34 cellular contexts compared by ENCODE assay signal in the genomic region with DNA sequence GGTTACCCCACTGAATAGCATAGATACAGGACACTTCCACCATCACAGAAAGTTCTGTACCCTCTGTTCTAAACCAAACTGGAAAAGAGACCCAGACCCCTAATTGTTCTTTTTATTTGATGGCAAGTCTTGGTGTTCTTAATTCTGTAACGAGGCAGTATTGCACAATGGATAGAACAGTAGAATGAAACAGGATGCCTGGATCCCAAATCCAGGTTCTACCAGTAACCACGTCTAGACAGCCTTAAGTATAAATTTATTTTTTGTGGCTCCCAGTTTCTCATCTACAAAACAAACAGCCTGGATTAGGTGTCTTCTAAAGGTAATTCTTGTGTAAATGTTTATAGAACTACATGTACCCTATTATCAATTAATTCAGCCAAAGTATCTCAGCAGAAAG.
"Had no signal": no experiment of that assay in that cellular context is flagged by ENCODE, and none has a peak within 500 bp of the region (broad histone marks: within the 10 kb centered on the region; RNA-seq: fewer than 3 reads in every experiment).

No MANE protein-coding gene starts in this region.

- H3K4me3 ChIP-seq: adrenal gland, body of pancreas, esophagus muscularis mucosa, gastrocnemius medialis, heart left ventricle had no signal

- H3K4me1 Mint-ChIP-seq: activated CD4-positive, alpha-beta T cell treated with anti-CD3 and anti-CD28 coated beads for 36 hours; activated CD4-positive, alpha-beta T cell treated with anti-CD3 and anti-CD28 coated beads, Interleukin-2, amount 10 ng/mL, durations not matched to agents 24 days and 14 days; activated naive CD4-positive, alpha-beta T cell treated with anti-CD3 and anti-CD28 coated beads, Interleukin-2, amount 50 U/mL, for 24 hours; activated naive CD8-positive, alpha-beta T cell treated with anti-CD3 and anti-CD28 coated beads for 36 hours; activated naive CD8-positive, alpha-beta T cell treated with anti-CD3 and anti-CD28 coated beads, Interleukin-2, amount 50 U/mL, for 24 hours had no signal

- H3K4me1 ChIP-seq: adrenal gland, body of pancreas, esophagus muscularis mucosa, foreskin keratinocyte, gastrocnemius medialis, heart left ventricle had no signal

- H3K9me3 Mint-ChIP-seq: activated CD4-positive, alpha-beta memory T cell treated with anti-CD3 and anti-CD28 coated beads for 36 hours; activated CD4-positive, alpha-beta T cell treated with anti-CD3 and anti-CD28 coated beads, Interleukin-2, amount 10 ng/mL, durations not matched to agents 24 days and 14 days; activated naive CD4-positive, alpha-beta T cell treated with anti-CD3 and anti-CD28 coated beads for 36 hours; activated naive CD4-positive, alpha-beta T cell treated with anti-CD3 and anti-CD28 coated beads, Interleukin-2, amount 50 U/mL, for 24 hours; activated naive CD8-positive, alpha-beta T cell treated with anti-CD3 and anti-CD28 coated beads for 36 hours; activated naive CD8-positive, alpha-beta T cell treated with anti-CD3 and anti-CD28 coated beads, Interleukin-2, amount 50 U/mL, for 24 hours; activated T-helper 1 cell treated with anti-CD3 and anti-CD28 coated beads, Interleukin-12 subunit alpha, Interleukin-12 subunit beta, Interleukin-2, Interleukin-4 antibody, amounts not matched to agents 30 ng/mL and 10 ng/mL and 1 ng/mL, durations not matched to agents 14 hours and 24 hours and 36 hours; activated T-helper 2 cell treated with anti-CD3 and anti-CD28 coated beads, Interferon-gamma antibody, Interleukin-2, Interleukin-4, amounts not matched to agents 10 μg/mL and 5 μg/mL and 100 μg/mL, durations not matched to agents 14 hours and 24 hours and 36 hours; effector memory CD8-positive, alpha-beta T cell had no signal

- H3K4me3 Mint-ChIP-seq: activated CD4-positive, alpha-beta memory T cell treated with anti-CD3 and anti-CD28 coated beads for 36 hours; activated CD4-positive, alpha-beta T cell treated with anti-CD3 and anti-CD28 coated beads for 36 hours; activated CD4-positive, alpha-beta T cell treated with anti-CD3 and anti-CD28 coated beads, Interleukin-2, amount 10 ng/mL, durations not matched to agents 24 days and 14 days; activated CD8-positive, alpha-beta memory T cell treated with anti-CD3 and anti-CD28 coated beads, Interleukin-2, amount 10 ng/mL, durations not matched to agents 7 days and 5 days; activated CD8-positive, alpha-beta T cell treated with anti-CD3 and anti-CD28 coated beads, Interleukin-2, amount 10 ng/mL, durations not matched to agents 7 days and 5 days; activated naive CD4-positive, alpha-beta T cell treated with anti-CD3 and anti-CD28 coated beads for 36 hours; activated naive CD4-positive, alpha-beta T cell treated with anti-CD3 and anti-CD28 coated beads, Interleukin-2, amount 50 U/mL, for 24 hours; activated naive CD8-positive, alpha-beta T cell treated with anti-CD3 and anti-CD28 coated beads for 36 hours; activated naive CD8-positive, alpha-beta T cell treated with anti-CD3 and anti-CD28 coated beads, Interleukin-2, amount 50 U/mL, for 24 hours; activated T-helper 1 cell treated with anti-CD3 and anti-CD28 coated beads, Interleukin-12 subunit alpha, Interleukin-12 subunit beta, Interleukin-2, Interleukin-4 antibody, amounts not matched to agents 30 ng/mL and 10 ng/mL and 1 ng/mL, durations not matched to agents 14 hours and 24 hours and 36 hours; effector memory CD8-positive, alpha-beta T cell had no signal

- H3K9me3 ChIP-seq: adrenal gland, body of pancreas, esophagus muscularis mucosa, gastrocnemius medialis, heart left ventricle had no signal

- H3K27me3 Mint-ChIP-seq: activated CD4-positive, alpha-beta memory T cell treated with anti-CD3 and anti-CD28 coated beads for 36 hours; activated CD4-positive, alpha-beta T cell treated with anti-CD3 and anti-CD28 coated beads for 36 hours; activated CD4-positive, alpha-beta T cell treated with anti-CD3 and anti-CD28 coated beads, Interleukin-2, amount 10 ng/mL, durations not matched to agents 24 days and 14 days; activated CD8-positive, alpha-beta memory T cell treated with anti-CD3 and anti-CD28 coated beads, Interleukin-2, amount 10 ng/mL, durations not matched to agents 7 days and 5 days; activated naive CD4-positive, alpha-beta T cell treated with anti-CD3 and anti-CD28 coated beads, Interleukin-2, amount 50 U/mL, for 24 hours; activated naive CD8-positive, alpha-beta T cell treated with anti-CD3 and anti-CD28 coated beads for 36 hours; activated naive CD8-positive, alpha-beta T cell treated with anti-CD3 and anti-CD28 coated beads, Interleukin-2, amount 50 U/mL, for 24 hours; effector memory CD8-positive, alpha-beta T cell had no signal

- FAIRE-seq: colon had no signal

- H3K27ac ChIP-seq: adrenal gland, body of pancreas, esophagus muscularis mucosa, foreskin keratinocyte, gastrocnemius medialis, heart left ventricle had no signal

- ATAC-seq: activated CD4-positive, alpha-beta T cell treated with anti-CD3 and anti-CD28 coated beads for 36 hours; activated CD8-positive, alpha-beta memory T cell treated with anti-CD3 and anti-CD28 coated beads, Interleukin-2, amount 10 ng/mL, durations not matched to agents 7 days and 5 days; activated CD8-positive, alpha-beta T cell treated with anti-CD3 and anti-CD28 coated beads, Interleukin-2, amount 10 ng/mL, durations not matched to agents 7 days and 5 days; activated naive CD8-positive, alpha-beta T cell treated with anti-CD3 and anti-CD28 coated beads, Interleukin-2, amount 50 U/mL, for 24 hours; body of pancreas; effector memory CD8-positive, alpha-beta T cell; foreskin keratinocyte; gastrocnemius medialis; heart left ventricle had no signal

- H3K27me3 ChIP-seq: adrenal gland, body of pancreas, esophagus muscularis mucosa, foreskin keratinocyte, gastrocnemius medialis, heart left ventricle had no signal

- H3K27ac Mint-ChIP-seq: activated CD4-positive, alpha-beta memory T cell treated with anti-CD3 and anti-CD28 coated beads for 36 hours; activated CD4-positive, alpha-beta T cell treated with anti-CD3 and anti-CD28 coated beads for 36 hours; activated CD4-positive, alpha-beta T cell treated with anti-CD3 and anti-CD28 coated beads, Interleukin-2, amount 10 ng/mL, durations not matched to agents 24 days and 14 days; activated CD8-positive, alpha-beta memory T cell treated with anti-CD3 and anti-CD28 coated beads, Interleukin-2, amount 10 ng/mL, durations not matched to agents 7 days and 5 days; activated CD8-positive, alpha-beta T cell treated with anti-CD3 and anti-CD28 coated beads, Interleukin-2, amount 10 ng/mL, durations not matched to agents 7 days and 5 days; activated naive CD4-positive, alpha-beta T cell treated with anti-CD3 and anti-CD28 coated beads for 36 hours; activated naive CD4-positive, alpha-beta T cell treated with anti-CD3 and anti-CD28 coated beads, Interleukin-2, amount 50 U/mL, for 24 hours; activated naive CD8-positive, alpha-beta T cell treated with anti-CD3 and anti-CD28 coated beads for 36 hours; activated naive CD8-positive, alpha-beta T cell treated with anti-CD3 and anti-CD28 coated beads, Interleukin-2, amount 50 U/mL, for 24 hours; activated T-helper 1 cell treated with anti-CD3 and anti-CD28 coated beads, Interleukin-12 subunit alpha, Interleukin-12 subunit beta, Interleukin-2, Interleukin-4 antibody, amounts not matched to agents 30 ng/mL and 10 ng/mL and 1 ng/mL, durations not matched to agents 14 hours and 24 hours and 36 hours; activated T-helper 2 cell treated with anti-CD3 and anti-CD28 coated beads, Interferon-gamma antibody, Interleukin-2, Interleukin-4, amounts not matched to agents 10 μg/mL and 5 μg/mL and 100 μg/mL, durations not matched to agents 14 hours and 24 hours and 36 hours; effector memory CD8-positive, alpha-beta T cell had no signal

- DNase-seq: activated CD4-positive, alpha-beta memory T cell treated with anti-CD3 and anti-CD28 coated beads for 36 hours; activated CD4-positive, alpha-beta T cell treated with anti-CD3 and anti-CD28 coated beads for 36 hours; activated CD4-positive, alpha-beta T cell treated with anti-CD3 and anti-CD28 coated beads, Interleukin-2, amount 10 ng/mL, durations not matched to agents 24 days and 14 days; activated CD4-positive, CD25-positive, alpha-beta regulatory T cell; activated CD4-positive, CD25-positive, alpha-beta regulatory T cell treated with anti-CD3 and anti-CD28 coated beads, Interleukin-2, amount 50 U/mL, for 72 hours; activated CD8-positive, alpha-beta memory T cell treated with anti-CD3 and anti-CD28 coated beads, Interleukin-2, amount 10 ng/mL, durations not matched to agents 7 days and 5 days; activated CD8-positive, alpha-beta memory T cell treated with anti-CD3 and anti-CD28 coated beads, Interleukin-2, amount 50 U/mL, for 4 hours; activated CD8-positive, alpha-beta T cell treated with anti-CD3 and anti-CD28 coated beads, Interleukin-2, amount 10 ng/mL, durations not matched to agents 7 days and 5 days; activated effector memory CD4-positive, alpha-beta T cell treated with anti-CD3 and anti-CD28 coated beads, Interleukin-2, amount 50 U/mL, for 16 hours; activated naive CD4-positive, alpha-beta T cell treated with anti-CD3 and anti-CD28 coated beads for 36 hours; activated naive CD8-positive, alpha-beta T cell treated with anti-CD3 and anti-CD28 coated beads for 36 hours; activated naive CD8-positive, alpha-beta T cell treated with anti-CD3 and anti-CD28 coated beads, Interleukin-2, amount 50 U/mL, for 24 hours; activated T-cell treated with anti-CD3 and anti-CD28 coated beads, Interleukin-2, amount 50 U/mL, for 1 hour; activated T-cell treated with anti-CD3 and anti-CD28 coated beads, Interleukin-2, amount 50 U/mL, for 48 hours; adrenal gland; amygdala; aorta; body of pancreas; caudate nucleus; cortex of kidney; dermis blood vessel endothelial cell; effector CD4-positive, alpha-beta T cell; effector memory CD8-positive, alpha-beta T cell; erythroblast; foreskin keratinocyte; gastrocnemius medialis; glutamatergic neuron; heart left ventricle; T-helper 2 cell had no signal
